In the genomic region with DNA sequence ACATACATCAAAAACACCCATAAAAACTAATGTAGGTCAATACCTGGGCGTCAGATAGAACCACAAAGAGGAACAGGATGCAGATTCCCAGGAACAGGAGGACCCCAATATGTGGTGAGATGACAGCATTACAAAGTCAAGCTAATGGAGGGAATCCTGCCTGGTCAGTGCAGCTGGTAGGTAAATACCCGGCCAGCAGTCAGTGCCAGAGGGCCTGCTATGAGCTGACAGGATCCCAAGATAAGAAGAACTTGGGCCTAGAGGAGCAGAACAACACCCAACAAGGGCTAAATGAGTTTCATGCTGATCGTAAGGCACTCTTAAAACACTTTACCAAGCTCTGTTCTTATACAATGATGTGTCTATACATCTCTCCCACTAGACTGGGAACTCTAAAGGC, we compare ENCODE assay signal across 26 cellular contexts.
"Had no signal": no experiment of that assay in that cellular context is flagged by ENCODE, and none has a peak within 500 bp of the region (broad histone marks: within the 10 kb centered on the region; RNA-seq: fewer than 3 reads in every experiment).

No MANE protein-coding gene starts in this region.

- H3K9me3 ChIP-seq: neutrophil, tibial artery, vagina had no signal

- H3K27me3 ChIP-seq: brain microvascular endothelial cell, dorsolateral prefrontal cortex, neutrophil, tibial artery, vagina had no signal

- DNase-seq: activated CD4-positive, alpha-beta T cell treated with anti-CD3 and anti-CD28 coated beads, Interleukin-2, amount 10 ng/mL, durations not matched to agents 7 days and 5 days; activated CD8-positive, alpha-beta memory T cell treated with anti-CD3 and anti-CD28 coated beads, Interleukin-2, amount 50 U/mL, for 4 hours; activated naive CD4-positive, alpha-beta T cell treated with anti-CD3 and anti-CD28 coated beads, Interleukin-2, amount 10 ng/mL, durations not matched to agents 7 days and 5 days; activated naive CD8-positive, alpha-beta T cell treated with anti-CD3 and anti-CD28 coated beads, Interleukin-2, amount 50 U/mL, for 24 hours; activated T-cell treated with anti-CD3 and anti-CD28 coated beads, Interleukin-2, amount 50 U/mL, for 4 hours; anterior cingulate cortex; brain microvascular endothelial cell; central memory CD4-positive, alpha-beta T cell; dorsolateral prefrontal cortex; head of caudate nucleus; immature natural killer cell; retina; stimulated activated CD4-positive, alpha-beta T cell treated with anti-CD3 and anti-CD28 coated beads, Interleukin-12 subunit alpha, Interleukin-12 subunit beta, amount 100 ng/mL, for 4 hours; stimulated activated CD4-positive, alpha-beta T cell treated with anti-CD3 and anti-CD28 coated beads, Interleukin-1b, Interleukin-23, amount 100 ng/mL, for 48 hours; stimulated activated CD8-positive, alpha-beta memory T cell treated with anti-CD3 and anti-CD28 coated beads, Interleukin-4, amount 100 ng/mL, for 48 hours; stimulated activated naive CD4-positive, alpha-beta T cell treated with Interleukin-2 at 50 U/mL for 16 hours; substantia nigra; T-helper 1 cell; T-helper 9 cell; tibial artery had no signal

- H3K4me1 ChIP-seq: tibial artery, vagina had no signal

- H3K4me3 ChIP-seq: dorsolateral prefrontal cortex, tibial artery, vagina had no signal

- H3K36me3 ChIP-seq: brain microvascular endothelial cell, neutrophil, tibial artery, vagina had no signal

- ATAC-seq: activated CD4-positive, CD25-positive, alpha-beta regulatory T cell treated with anti-CD3 and anti-CD28 coated beads, Interleukin-2, amount 50 U/mL, for 24 hours; activated naive CD8-positive, alpha-beta T cell treated with anti-CD3 and anti-CD28 coated beads, Interleukin-2, amount 50 U/mL, for 24 hours; activated T-cell treated with anti-CD3 and anti-CD28 coated beads, Interleukin-2, amount 50 U/mL, for 4 hours; natural killer cell treated with Interleukin-12 subunit alpha and Interleukin-12 subunit beta and Interleukin-15 and Interleukin-18, amount 100 ng/mL, for 72 hours had no signal

- H3K27ac ChIP-seq: brain microvascular endothelial cell, dorsolateral prefrontal cortex, neutrophil, tibial artery, vagina had no signal

- FAIRE-seq: colon, frontal cortex had no signal
